In genomic region chr4:103137446-103137827, GRCh38 we compare ENCODE assay signal across 19 cellular contexts. TPM values are rescaled to one million over a fixed set of nuclear protein-coding genes. Genes with fewer than 3 reads are reported as not detected.
A peak's percentile ranks its signal among the peaks of the same experiment; 100 is the strongest.
DNase-seq lines count a peak whose midpoint lies in the region; ATAC-seq and TF ChIP-seq lines count a peak whose summit lies in the region.
"Had no signal": no experiment of that assay in that cellular context is flagged by ENCODE, and none has a peak within 500 bp of the region (broad histone marks: within the 10 kb centered on the region; RNA-seq: fewer than 3 reads in every experiment).

No MANE protein-coding gene starts in this region.

- H4K8ac ChIP-seq in IMR-90 (ENCODE audit: low read depth in 2 of 2, low read length in 2 of 2), result no peak overlapping the region

- no peak overlapping the region for H2AK5ac ChIP-seq in IMR-90 (ENCODE audit: low read depth, low read length)

- dilution Hi-C loops in IMR-90 (cut with HindIII; ENCODE audit: low sequenced_read_pairs, unreplicated experiment), result no loop called here

- no peak for TF ChIP-seq POLR2A in IMR-90 (IDR thresholded peaks at IDR 0.05; ENCODE audit: low read depth, low read length)

- H3K4me1 ChIP-seq in IMR-90 (ENCODE audit: control insufficient read depth, insufficient read depth, low read length), result no peaks in the 10 kb centered on the region; the same call in 1 of the 2 replicates
- H3K4me1 ChIP-seq: neural progenitor cell had no signal

- H3K27me3 ChIP-seq in IMR-90 (ENCODE audit: control insufficient read depth, insufficient read depth, low read length), result no peaks in the 10 kb centered on the region
- H3K27me3 ChIP-seq: neural progenitor cell had no signal

- no peak overlapping the region for H4K5ac ChIP-seq in IMR-90 (ENCODE audit: low read depth, low read length)

- BruUV-seq in IMR-90 (replicated peaks; lab: Mats Ljungman, UMichigan), result no TSS peak

- POLR2A ChIA-PET in IMR-90 (lab: Charles Lee; ENCODE audit: unreplicated experiment), result no interaction called here

- H3K27ac ChIP-seq in IMR-90 (ENCODE audit: insufficient read depth, low read length), result no peak overlapping the region
- H3K27ac ChIP-seq: neural progenitor cell, SK-N-MC had no signal

- no peak overlapping the region for H2BK120ac ChIP-seq in IMR-90 (ENCODE audit: low read depth, low read length)

- no peak overlapping the region for H2AFZ ChIP-seq in IMR-90 (replicated peaks; ENCODE audit: low read length, poor library complexity)
- H2AFZ ChIP-seq: neural progenitor cell had no signal

- intact Hi-C loops in IMR-90 (cut with micrococcal nuclease) (no loop called here), cardiac septum (cut with DNase I) (no loop called here)

- no peak overlapping the region for H3K18ac ChIP-seq in IMR-90 (ENCODE audit: low read depth, low read length)

- no peak for TF ChIP-seq RAD21 in IMR-90 (IDR thresholded peaks at IDR 0.05; ENCODE audit: low read length)

- H2BK5ac ChIP-seq in IMR-90 (ENCODE audit: low read depth, low read length, poor library complexity, severe bottlenecking), result no peak overlapping the region

- no peak overlapping the region for H3K14ac ChIP-seq in IMR-90 (replicated peaks; ENCODE audit: low read depth, low read length)

- H4K91ac ChIP-seq in IMR-90 (ENCODE audit: insufficient read depth, low read depth, low read length), result no peak overlapping the region

- peak; percentile 62 for ATAC-seq in IMR-90 (ENCODE audit: low read depth)
- ATAC-seq: right cardiac atrium; stimulated activated naive CD8-positive, alpha-beta T cell treated with anti-CD3 and anti-CD28 coated beads, Interleukin-15, Interleukin-2, amounts not matched to agents 100 U/mL and 50 U/mL, for 24 hours had no signal

- in situ Hi-C loops in IMR-90 (cut with MboI; ENCODE audit: low sequenced_read_pairs), result no loop called here
- in situ Hi-C loops in GM13976 (cut with MboI; ENCODE audit: low sequenced_read_pairs, unreplicated experiment), result no loop called here

- no peak overlapping the region for H3K56ac ChIP-seq in IMR-90 (ENCODE audit: extremely low read depth, insufficient read depth, low read length)

- CTCF ChIA-PET in IMR-90 (lab: Yijun Ruan, JAX), result no interaction called here

- H4K20me1 ChIP-seq in IMR-90 (ENCODE audit: insufficient read depth, low read length), result no peaks in the 10 kb centered on the region

- peak; percentile 84 for DNase-seq in ELR (ENCODE audit: low read depth)
- peak; percentile 32 for DNase-seq in IMR-90
- DNase-seq in choroid plexus epithelial cell (ENCODE audit: low read depth), result peak; percentile 24
- peak; percentile 50 for DNase-seq in non-pigmented ciliary epithelial cell (ENCODE audit: low read depth)
- DNase-seq in 8988T, result no peak
- DNase-seq in activated gamma-delta T cell treated with Interleukin-2 at 50 U/mL for 16 hours, result no peak
- DNase-seq in GM13976 (ENCODE audit: low spot score), result no peak
- no peak for DNase-seq in cardiac septum (ENCODE audit: low spot score)
- DNase-seq: activated CD4-positive, alpha-beta T cell treated with anti-CD3 and anti-CD28 coated beads, Interleukin-2, amount 10 ng/mL, durations not matched to agents 24 days and 14 days; activated CD8-positive, alpha-beta memory T cell treated with anti-CD3 and anti-CD28 coated beads, Interleukin-2, amount 50 U/mL, for 48 hours; effector CD4-positive, alpha-beta T cell; left colon; MV-4-11; NCI-H2081; NCI-H524 treated with DMSO at 0.1 percent for 48 hours; right cardiac atrium; stimulated activated naive CD8-positive, alpha-beta T cell treated with anti-CD3 and anti-CD28 coated beads, Interleukin-15, Interleukin-2, amounts not matched to agents 100 U/mL and 50 U/mL, for 24 hours had no signal

- no peak overlapping the region for H3K4ac ChIP-seq in IMR-90 (ENCODE audit: low read depth, low read length)

- H3K9me3 ChIP-seq in IMR-90 (ENCODE audit: control insufficient read depth, insufficient read depth, low read length), result no peaks in the 10 kb centered on the region

- TF ChIP-seq CTCF in IMR-90 (conservative IDR thresholded peaks at IDR 0.05; ENCODE audit: low read depth, low read length), result no peak
- peak; percentile 13 for TF ChIP-seq CTCF in choroid plexus epithelial cell (conservative IDR thresholded peaks at IDR 0.05; ENCODE audit: low read depth, low read length)
- no peak for TF ChIP-seq CTCF in GM13976 (IDR thresholded peaks at IDR 0.05; ENCODE audit: borderline replicate concordance, control extremely low read depth, extremely low read depth, insufficient read depth, missing control alignments)

- H3K4me3 ChIP-seq in IMR-90 (ENCODE audit: insufficient read depth, low read depth, low read length) (no peak overlapping the region), choroid plexus epithelial cell (ENCODE audit: low read depth, low read length) (no peak overlapping the region)
- H3K4me3 ChIP-seq: neural progenitor cell, SK-N-MC had no signal

- no CpG with 5 or more reads among the region's 1 CpG for WGBS in IMR-90 (ENCODE audit: extremely low coverage in 2 of 2, insufficient read length in 1 of 2), 2 experiments

- no peak overlapping the region for H3K23ac ChIP-seq in IMR-90 (ENCODE audit: low read depth, low read length)

- H2BK20ac ChIP-seq in IMR-90 (ENCODE audit: low read depth, low read length), result no peak overlapping the region

- no peak overlapping the region for H2AK9ac ChIP-seq in IMR-90 (replicated peaks; ENCODE audit: low read depth, low read length, poor library complexity)

- H3K36me3 ChIP-seq in IMR-90 (ENCODE audit: control insufficient read depth, insufficient read depth, low read length), result 0 out of 2 replicates have a peak, but pooled peaks cover 2% of the 10 kb centered on the region

- no peak overlapping the region for H3K4me2 ChIP-seq in IMR-90 (ENCODE audit: low read depth, low read length)
- H3K4me2 ChIP-seq: neural progenitor cell had no signal

- H2BK15ac ChIP-seq in IMR-90 (ENCODE audit: low read depth, low read length), result no peak overlapping the region

- H3K9ac ChIP-seq in IMR-90 (ENCODE audit: low read depth, low read length), result no peak overlapping the region
- H3K9ac ChIP-seq: neural progenitor cell had no signal

- H3K9me1 ChIP-seq in IMR-90 (ENCODE audit: insufficient read depth, low read length), result 0 out of 2 replicates have a peak, but pooled peaks cover 2% of the 10 kb centered on the region

- no peaks in the 10 kb centered on the region for H3K79me1 ChIP-seq in IMR-90 (ENCODE audit: low read depth in 1 of 2, low read length in 2 of 2)

TF ChIP-seq in IMR-90, 13 proteins besides CTCF, POLR2A, EP300 and RAD21:
- TF ChIP-seq MAFK (IDR thresholded peaks at IDR 0.05; ENCODE audit: low read depth, low read length) (no peak), NFE2L2 (IDR thresholded peaks at IDR 0.05; ENCODE audit: low read depth, low read length) (no peak), SMC3 (IDR thresholded peaks at IDR 0.05; ENCODE audit: low read depth, low read length) (no peak), CHD1 (IDR thresholded peaks at IDR 0.05; ENCODE audit: low read depth, low read length) (no peak), CEBPB (IDR thresholded peaks at IDR 0.05; ENCODE audit: low read depth, low read length) (no peak), MAZ (IDR thresholded peaks at IDR 0.05; ENCODE audit: borderline replicate concordance, low read depth, low read length) (no peak), RFX5 (IDR thresholded peaks at IDR 0.05; ENCODE audit: low read depth, low read length) (no peak), USF2 (IDR thresholded peaks at IDR 0.05; ENCODE audit: low read depth, low read length) (no peak), RCOR1 (IDR thresholded peaks at IDR 0.05; ENCODE audit: insufficient replicate concordance, low read length) (no peak), FOS (IDR thresholded peaks at IDR 0.05; ENCODE audit: low read depth, low read length) (no peak), BHLHE40 (IDR thresholded peaks at IDR 0.05; ENCODE audit: low read depth, low read length) (no peak), MXI1 (IDR thresholded peaks at IDR 0.05; ENCODE audit: borderline replicate concordance, low read depth, low read length) (no peak), ELK1 (IDR thresholded peaks at IDR 0.05; ENCODE audit: borderline replicate concordance, low read depth, low read length) (no peak)
TF ChIP-seq in IMR-90: peak in this region for 0.

RNA-seq across cellular contexts. Expression of gene BDH2, which starts 37.8 kb away (rescaled TPM):
- total RNA-seq in IMR-90 (2012; rRNA removed) (36.4 and 52.2 TPM in 2 replicates), cardiac septum (21.7 TPM)
- polyA plus RNA-seq in IMR-90 (2012; rRNA removed), result 38.8 and 49.7 TPM in 2 replicates
- polyA plus RNA-seq in IMR-90 (2012; cell fraction: cytosol; rRNA removed), result 13.2 and 20.5 TPM in 2 replicates
- polyA plus RNA-seq in IMR-90 (2012; cell fraction: nucleus; rRNA removed; ENCODE audit: low replicate concordance), result 20.3 and 254 TPM in 2 replicates

Comparison
In these comparisons a context has a peak if more than half of its experiments do, and no peak if none do; other contexts are left out.
1. DNase-seq: peak in ELR (single experiment), IMR-90 (single experiment), choroid plexus epithelial cell (single experiment) and non-pigmented ciliary epithelial cell (single experiment); none in 8988T (single experiment), activated gamma-delta T cell treated with Interleukin-2 at 50 U/mL for 16 hours (single experiment), GM13976 (single experiment) and cardiac septum (single experiment).